15 cellular contexts compared by ENCODE assay signal in genomic region chr6:15526129-15526764, GRCh38.
DNase-seq lines count a peak whose midpoint lies in the region; ATAC-seq and TF ChIP-seq lines count a peak whose summit lies in the region.
"Had no signal": no experiment of that assay in that cellular context is flagged by ENCODE, and none has a peak within 500 bp of the region (broad histone marks: within the 10 kb centered on the region; RNA-seq: fewer than 3 reads in every experiment).

No MANE protein-coding gene starts in this region.

- H3K9me3 Mint-ChIP-seq in activated naive CD4-positive, alpha-beta T cell treated with anti-CD3 and anti-CD28 coated beads for 36 hours: peaks cover 3% of the 10 kb centered on the region
- H3K9me3 Mint-ChIP-seq in activated naive CD4-positive, alpha-beta T cell treated with anti-CD3 and anti-CD28 coated beads, Interleukin-2, amount 10 ng/mL, durations not matched to agents 7 days and 5 days: no peaks in the 10 kb centered on the region
- no peaks in the 10 kb centered on the region for H3K9me3 Mint-ChIP-seq in endothelial cell (ENCODE audit: unreplicated experiment)
- H3K9me3 Mint-ChIP-seq in stimulated activated effector memory CD8-positive, alpha-beta T cell treated with anti-CD3 and anti-CD28 coated beads, Interleukin-12 subunit alpha, Interleukin-12 subunit beta, amount 100 ng/mL, for 72 hours: peaks cover 2% of the 10 kb centered on the region

- peaks cover 0 to 10% (median 0%) of the 10 kb centered on the region in 3 donors for H3K9me3 ChIP-seq in gastroesophageal sphincter
- H3K9me3 ChIP-seq: uterus had no signal

- peaks cover 0 to 77% of the 10 kb centered on the region in 2 donors for H3K36me3 ChIP-seq in gastroesophageal sphincter
- H3K36me3 ChIP-seq: uterus had no signal

- CTCF ChIA-PET in activated naive CD4-positive, alpha-beta T cell treated with anti-CD3 and anti-CD28 coated beads for 36 hours (lab: Charles Lee): no interaction called here
- CTCF ChIA-PET in activated naive CD4-positive, alpha-beta T cell treated with anti-CD3 and anti-CD28 coated beads, Interleukin-2, amount 10 ng/mL, durations not matched to agents 7 days and 5 days (lab: Charles Lee): no interaction called here

- intact Hi-C loops in activated naive CD4-positive, alpha-beta T cell treated with anti-CD3 and anti-CD28 coated beads for 36 hours (cut with micrococcal nuclease): loop anchor here (10.0 kb wide), 1 partner anchor 99 kb away; no protein-coding TSS in a partner anchor

- no peak overlapping the region for H3K4me3 ChIP-seq in gastroesophageal sphincter
- H3K4me3 ChIP-seq: skin epidermis, uterus had no signal

- peaks cover 0 to 18% (median 0%) of the 10 kb centered on the region in 3 donors for H3K4me1 ChIP-seq in gastroesophageal sphincter
- H3K4me1 ChIP-seq: uterus had no signal

- TF ChIP-seq CTCF in endothelial cell (IDR thresholded peaks at IDR 0.05; ENCODE audit: unreplicated experiment): no peak
- TF ChIP-seq CTCF in gastroesophageal sphincter (IDR thresholded peaks at IDR 0.05): no peak

- H3K27ac ChIP-seq in gastroesophageal sphincter: no peak overlapping the region
- H3K27ac ChIP-seq: skin epidermis, uterus had no signal

- peaks cover 20% of the 10 kb centered on the region for H3K4me1 Mint-ChIP-seq in activated naive CD4-positive, alpha-beta T cell treated with anti-CD3 and anti-CD28 coated beads for 36 hours (ENCODE audit: low read depth)
- peaks cover 26% of the 10 kb centered on the region for H3K4me1 Mint-ChIP-seq in activated naive CD4-positive, alpha-beta T cell treated with anti-CD3 and anti-CD28 coated beads, Interleukin-2, amount 10 ng/mL, durations not matched to agents 7 days and 5 days
- peaks cover 7% of the 10 kb centered on the region for H3K4me1 Mint-ChIP-seq in endothelial cell (ENCODE audit: unreplicated experiment)
- peaks cover 22% of the 10 kb centered on the region for H3K4me1 Mint-ChIP-seq in stimulated activated effector memory CD8-positive, alpha-beta T cell treated with anti-CD3 and anti-CD28 coated beads, Interleukin-12 subunit alpha, Interleukin-12 subunit beta, amount 100 ng/mL, for 72 hours

- TF ChIP-seq EP300 in gastroesophageal sphincter (IDR thresholded peaks at IDR 0.05): no peak

- peak overlapping the region; percentile 25 for H3K27ac Mint-ChIP-seq in activated naive CD4-positive, alpha-beta T cell treated with anti-CD3 and anti-CD28 coated beads for 36 hours
- H3K27ac Mint-ChIP-seq in activated naive CD4-positive, alpha-beta T cell treated with anti-CD3 and anti-CD28 coated beads, Interleukin-2, amount 10 ng/mL, durations not matched to agents 7 days and 5 days: no peak overlapping the region
- H3K27ac Mint-ChIP-seq in endothelial cell (ENCODE audit: unreplicated experiment): no peak overlapping the region
- H3K27ac Mint-ChIP-seq in stimulated activated effector memory CD8-positive, alpha-beta T cell treated with anti-CD3 and anti-CD28 coated beads, Interleukin-12 subunit alpha, Interleukin-12 subunit beta, amount 100 ng/mL, for 72 hours: peak overlapping the region; percentile 27
- H3K27ac Mint-ChIP-seq: activated CD4-positive, alpha-beta T cell treated with anti-CD3 and anti-CD28 coated beads, Interleukin-2, amount 10 ng/mL, durations not matched to agents 7 days and 5 days had no signal

- no peak for DNase-seq in activated naive CD4-positive, alpha-beta T cell treated with anti-CD3 and anti-CD28 coated beads for 36 hours
- no peak for DNase-seq in activated naive CD4-positive, alpha-beta T cell treated with anti-CD3 and anti-CD28 coated beads, Interleukin-2, amount 10 ng/mL, durations not matched to agents 7 days and 5 days
- no peak for DNase-seq in endothelial cell (ENCODE audit: low spot score)
- DNase-seq in stimulated activated effector memory CD8-positive, alpha-beta T cell treated with anti-CD3 and anti-CD28 coated beads, Interleukin-12 subunit alpha, Interleukin-12 subunit beta, amount 100 ng/mL, for 72 hours (ENCODE audit: low spot score in 2 of 2): no peak
- DNase-seq in NCI-H1105 (lab: John Stamatoyannopoulos, UW): no peak
- no peak for DNase-seq in NCI-H1436 (lab: John Stamatoyannopoulos, UW)
- DNase-seq: activated CD4-positive, alpha-beta T cell treated with anti-CD3 and anti-CD28 coated beads, Interleukin-2, amount 10 ng/mL, durations not matched to agents 7 days and 5 days; cortex of kidney; EL; NCI-H1694; nephron progenitor cell; uterus had no signal

- H3K27me3 Mint-ChIP-seq in activated naive CD4-positive, alpha-beta T cell treated with anti-CD3 and anti-CD28 coated beads for 36 hours (ENCODE audit: low read depth): no peaks in the 10 kb centered on the region
- H3K27me3 Mint-ChIP-seq in activated naive CD4-positive, alpha-beta T cell treated with anti-CD3 and anti-CD28 coated beads, Interleukin-2, amount 10 ng/mL, durations not matched to agents 7 days and 5 days: no peaks in the 10 kb centered on the region
- H3K27me3 Mint-ChIP-seq in endothelial cell (ENCODE audit: unreplicated experiment): peaks cover 13% of the 10 kb centered on the region
- H3K27me3 Mint-ChIP-seq: activated CD4-positive, alpha-beta T cell treated with anti-CD3 and anti-CD28 coated beads, Interleukin-2, amount 10 ng/mL, durations not matched to agents 7 days and 5 days had no signal

- peaks cover 67% of the 10 kb centered on the region for H3K36me3 Mint-ChIP-seq in activated naive CD4-positive, alpha-beta T cell treated with anti-CD3 and anti-CD28 coated beads for 36 hours (ENCODE audit: low read depth)
- H3K36me3 Mint-ChIP-seq in activated naive CD4-positive, alpha-beta T cell treated with anti-CD3 and anti-CD28 coated beads, Interleukin-2, amount 10 ng/mL, durations not matched to agents 7 days and 5 days: peaks cover 77% of the 10 kb centered on the region
- peaks cover 74% of the 10 kb centered on the region for H3K36me3 Mint-ChIP-seq in endothelial cell (ENCODE audit: low read depth, unreplicated experiment)
- peaks cover 68% of the 10 kb centered on the region for H3K36me3 Mint-ChIP-seq in stimulated activated effector memory CD8-positive, alpha-beta T cell treated with anti-CD3 and anti-CD28 coated beads, Interleukin-12 subunit alpha, Interleukin-12 subunit beta, amount 100 ng/mL, for 72 hours

- WGBS in gastroesophageal sphincter (ENCODE audit: low coverage in 1 of 2), 2 donors: 91 to 92% methylated on average over 17 to 20 of the region's 20 CpGs

- no peak for TF ChIP-seq POLR2A in gastroesophageal sphincter (IDR thresholded peaks at IDR 0.05)

- ATAC-seq in HG02852 (IDR thresholded peaks at IDR 0.05; ENCODE audit: unreplicated experiment) (peak; percentile 66), gastroesophageal sphincter (no peak)
- ATAC-seq in stimulated activated effector memory CD8-positive, alpha-beta T cell treated with anti-CD3 and anti-CD28 coated beads, Interleukin-12 subunit alpha, Interleukin-12 subunit beta, amount 100 ng/mL, for 72 hours: peak; percentile 27

- H3K4me3 Mint-ChIP-seq in activated naive CD4-positive, alpha-beta T cell treated with anti-CD3 and anti-CD28 coated beads for 36 hours: no peak overlapping the region
- H3K4me3 Mint-ChIP-seq in activated naive CD4-positive, alpha-beta T cell treated with anti-CD3 and anti-CD28 coated beads, Interleukin-2, amount 10 ng/mL, durations not matched to agents 7 days and 5 days: no peak overlapping the region
- peak overlapping the region; percentile 24 for H3K4me3 Mint-ChIP-seq in endothelial cell (ENCODE audit: unreplicated experiment)
- H3K4me3 Mint-ChIP-seq in stimulated activated effector memory CD8-positive, alpha-beta T cell treated with anti-CD3 and anti-CD28 coated beads, Interleukin-12 subunit alpha, Interleukin-12 subunit beta, amount 100 ng/mL, for 72 hours: no peak overlapping the region
- H3K4me3 Mint-ChIP-seq: activated CD4-positive, alpha-beta T cell treated with anti-CD3 and anti-CD28 coated beads, Interleukin-2, amount 10 ng/mL, durations not matched to agents 7 days and 5 days; nephron progenitor cell had no signal

- H3K27me3 ChIP-seq in gastroesophageal sphincter: no peaks in the 10 kb centered on the region
- H3K27me3 ChIP-seq: uterus had no signal

Comparison
In these comparisons a context has a peak if more than half of its experiments do, and no peak if none do; other contexts are left out.
1. H3K27ac Mint-ChIP-seq: peak in activated naive CD4-positive, alpha-beta T cell treated with anti-CD3 and anti-CD28 coated beads for 36 hours (single experiment) and stimulated activated effector memory CD8-positive, alpha-beta T cell treated with anti-CD3 and anti-CD28 coated beads, Interleukin-12 subunit alpha, Interleukin-12 subunit beta, amount 100 ng/mL, for 72 hours (single experiment); none in activated naive CD4-positive, alpha-beta T cell treated with anti-CD3 and anti-CD28 coated beads, Interleukin-2, amount 10 ng/mL, durations not matched to agents 7 days and 5 days (single experiment) and endothelial cell (single experiment).